In the genomic region with DNA sequence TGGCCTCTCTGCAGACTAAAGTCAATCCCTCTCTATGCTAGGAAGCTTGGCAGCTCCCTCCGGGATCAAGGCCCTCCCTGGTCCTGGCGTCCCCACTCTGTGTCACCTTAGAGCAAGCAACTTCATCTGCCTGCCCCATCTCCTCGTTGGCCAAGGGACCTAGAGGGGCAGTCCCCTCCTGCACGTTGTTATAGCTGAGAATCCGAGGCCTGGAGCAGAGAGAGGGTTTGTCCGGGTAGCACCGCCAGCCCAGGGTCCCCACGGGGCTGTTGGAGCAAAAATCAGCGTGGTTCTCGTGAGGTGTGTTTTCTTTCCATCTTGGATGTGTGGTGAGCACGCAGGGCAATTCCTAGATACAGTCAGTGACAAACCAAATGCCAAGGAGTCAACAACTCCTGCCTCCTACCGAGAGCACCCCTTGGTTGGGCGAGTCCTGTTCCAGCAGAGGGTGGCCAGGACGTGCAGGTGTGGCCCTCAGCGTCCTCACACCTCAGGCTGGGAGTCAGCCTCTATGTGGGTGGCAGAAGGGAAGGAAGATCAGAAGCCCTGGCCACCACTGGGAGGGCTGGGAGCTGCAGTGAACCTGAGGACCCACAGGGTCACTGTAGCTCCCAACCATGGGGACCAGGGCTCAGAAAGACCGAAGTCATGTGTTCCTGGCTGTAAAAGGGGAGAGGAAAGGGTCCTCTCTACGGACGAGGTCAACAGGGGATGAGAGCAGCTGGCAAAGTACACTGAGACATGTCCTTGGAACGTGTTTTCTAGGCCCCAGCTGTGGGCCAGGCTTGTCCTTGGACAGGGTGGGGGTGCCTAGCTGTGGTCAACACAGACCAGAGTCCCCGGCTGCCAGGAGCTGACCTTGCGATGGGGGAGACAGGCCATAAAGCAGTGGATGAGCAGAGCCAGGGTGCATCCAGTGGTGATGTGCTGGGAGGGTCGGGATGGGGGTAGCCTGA, we compare ENCODE assay signal across 1 cellular context.
A peak's percentile ranks its signal among the peaks of the same experiment; 100 is the strongest.
TF ChIP-seq lines count a peak whose summit lies in the region.

No MANE protein-coding gene starts in this region.

TF ChIP-seq in HepG2, 621 proteins besides CTCF, POLR2A, EP300 and RAD21 (continued from another document and continues in another):
- peak; percentile 87 for TF ChIP-seq NFKBIZ (CRISPR knock-in tag; IDR thresholded peaks at IDR 0.05)
- peak; percentile 93 for TF ChIP-seq ZFP36L1 (CRISPR knock-in tag; IDR thresholded peaks at IDR 0.05)
- no peak for TF ChIP-seq SNAPC4 (CRISPR knock-in tag; IDR thresholded peaks at IDR 0.05)
- TF ChIP-seq, protein P1, sequence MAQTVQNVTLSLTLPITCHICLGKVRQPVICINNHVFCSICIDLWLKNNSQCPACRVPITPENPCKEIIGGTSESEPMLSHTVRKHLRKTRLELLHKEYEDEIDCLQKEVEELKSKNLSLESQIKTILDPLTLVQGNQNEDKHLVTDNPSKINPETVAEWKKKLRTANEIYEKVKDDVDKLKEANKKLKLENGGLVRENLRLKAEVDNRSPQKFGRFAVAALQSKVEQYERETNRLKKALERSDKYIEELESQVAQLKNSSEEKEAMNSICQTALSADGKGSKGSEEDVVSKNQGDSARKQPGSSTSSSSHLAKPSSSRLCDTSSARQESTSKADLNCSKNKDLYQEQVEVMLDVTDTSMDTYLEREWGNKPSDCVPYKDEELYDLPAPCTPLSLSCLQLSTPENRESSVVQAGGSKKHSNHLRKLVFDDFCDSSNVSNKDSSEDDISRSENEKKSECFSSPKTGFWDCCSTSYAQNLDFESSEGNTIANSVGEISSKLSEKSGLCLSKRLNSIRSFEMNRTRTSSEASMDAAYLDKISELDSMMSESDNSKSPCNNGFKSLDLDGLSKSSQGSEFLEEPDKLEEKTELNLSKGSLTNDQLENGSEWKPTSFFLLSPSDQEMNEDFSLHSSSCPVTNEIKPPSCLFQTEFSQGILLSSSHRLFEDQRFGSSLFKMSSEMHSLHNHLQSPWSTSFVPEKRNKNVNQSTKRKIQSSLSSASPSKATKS (CRISPR knock-in tag; IDR thresholded peaks at IDR 0.05) = no peak
- peak; percentile 91; the same call in 1 of the 2 replicates for TF ChIP-seq ZNF761 (CRISPR knock-in tag; conservative IDR thresholded peaks at IDR 0.05)
- TF ChIP-seq ELF3 (CRISPR knock-in tag; IDR thresholded peaks at IDR 0.05) = peak; percentile 84
- TF ChIP-seq, protein P2, sequence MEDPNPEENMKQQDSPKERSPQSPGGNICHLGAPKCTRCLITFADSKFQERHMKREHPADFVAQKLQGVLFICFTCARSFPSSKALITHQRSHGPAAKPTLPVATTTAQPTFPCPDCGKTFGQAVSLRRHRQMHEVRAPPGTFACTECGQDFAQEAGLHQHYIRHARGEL (CRISPR knock-in tag; IDR thresholded peaks at IDR 0.05) = no peak
- 0 out of 2 replicates have a peak, but pooled peaks have one; percentile 80 for TF ChIP-seq ZNF180 (CRISPR knock-in tag; IDR thresholded peaks at IDR 0.05; ENCODE audit: borderline replicate concordance, low read depth)
- TF ChIP-seq CREB1 (IDR thresholded peaks at IDR 0.05) = no peak
- no peak for TF ChIP-seq CREB1 (CRISPR knock-in tag; IDR thresholded peaks at IDR 0.05)
- peak; percentile 93; the same call in 1 of the 2 replicates for TF ChIP-seq ZNF713 (CRISPR knock-in tag; IDR thresholded peaks at IDR 0.05)
- peak; percentile 62; the same call in 1 of the 2 replicates for TF ChIP-seq HMGXB3 (CRISPR knock-in tag; IDR thresholded peaks at IDR 0.05; ENCODE audit: borderline replicate concordance)
- no peak; the same call in 1 of the 2 replicates for TF ChIP-seq ZNF670 (CRISPR knock-in tag; IDR thresholded peaks at IDR 0.05; ENCODE audit: borderline replicate concordance)
- TF ChIP-seq ZBTB21 (CRISPR knock-in tag; IDR thresholded peaks at IDR 0.05) = peak; percentile 63; the same call in 1 of the 2 replicates
- TF ChIP-seq, protein P3, sequence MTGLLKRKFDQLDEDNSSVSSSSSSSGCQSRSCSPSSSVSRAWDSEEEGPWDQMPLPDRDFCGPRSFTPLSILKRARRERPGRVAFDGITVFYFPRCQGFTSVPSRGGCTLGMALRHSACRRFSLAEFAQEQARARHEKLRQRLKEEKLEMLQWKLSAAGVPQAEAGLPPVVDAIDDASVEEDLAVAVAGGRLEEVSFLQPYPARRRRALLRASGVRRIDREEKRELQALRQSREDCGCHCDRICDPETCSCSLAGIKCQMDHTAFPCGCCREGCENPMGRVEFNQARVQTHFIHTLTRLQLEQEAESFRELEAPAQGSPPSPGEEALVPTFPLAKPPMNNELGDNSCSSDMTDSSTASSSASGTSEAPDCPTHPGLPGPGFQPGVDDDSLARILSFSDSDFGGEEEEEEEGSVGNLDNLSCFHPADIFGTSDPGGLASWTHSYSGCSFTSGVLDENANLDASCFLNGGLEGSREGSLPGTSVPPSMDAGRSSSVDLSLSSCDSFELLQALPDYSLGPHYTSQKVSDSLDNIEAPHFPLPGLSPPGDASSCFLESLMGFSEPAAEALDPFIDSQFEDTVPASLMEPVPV (CRISPR knock-in tag; IDR thresholded peaks at IDR 0.05) = no peak
- TF ChIP-seq TCF7 (IDR thresholded peaks at IDR 0.05; ENCODE audit: low read depth) = no peak; the same call in 1 of the 2 replicates
- no peak for TF ChIP-seq ZNF597 (CRISPR knock-in tag; IDR thresholded peaks at IDR 0.05)
- TF ChIP-seq ZMYM2 (CRISPR knock-in tag; IDR thresholded peaks at IDR 0.05) = no peak
- TF ChIP-seq, protein P4, sequence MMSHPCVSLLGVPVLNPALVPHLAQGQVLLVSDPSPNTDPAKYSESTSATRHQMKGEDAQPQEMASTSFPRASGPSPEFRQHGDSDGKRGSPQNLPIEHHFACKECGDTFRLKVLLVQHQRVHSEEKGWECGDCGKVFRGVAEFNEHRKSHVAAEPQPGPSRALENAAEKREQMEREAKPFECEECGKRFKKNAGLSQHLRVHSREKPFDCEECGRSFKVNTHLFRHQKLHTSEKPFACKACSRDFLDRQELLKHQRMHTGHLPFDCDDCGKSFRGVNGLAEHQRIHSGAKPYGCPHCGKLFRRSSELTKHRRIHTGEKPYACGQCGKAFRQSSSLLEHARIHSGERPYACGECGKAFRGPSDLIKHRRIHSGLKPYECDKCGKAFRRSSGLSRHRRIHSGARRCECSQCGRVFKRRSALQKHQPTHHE (CRISPR knock-in tag; IDR thresholded peaks at IDR 0.05; ENCODE audit: borderline replicate concordance) = no peak
- TF ChIP-seq ZNF709 (CRISPR knock-in tag; IDR thresholded peaks at IDR 0.05) = peak; percentile 91
- no peak for TF ChIP-seq MAFK (conservative IDR thresholded peaks at IDR 0.05 in 1 of 2, IDR thresholded peaks at IDR 0.05 in 1 of 2; ENCODE audit: low read length in 2 of 2)
- no peak for TF ChIP-seq ZNF382 (CRISPR knock-in tag; IDR thresholded peaks at IDR 0.05; ENCODE audit: borderline replicate concordance)
- no peak; the same call in 1 of the 2 replicates for TF ChIP-seq ZNF296 (CRISPR knock-in tag; conservative IDR thresholded peaks at IDR 0.05)
- TF ChIP-seq ELF4 (CRISPR knock-in tag; IDR thresholded peaks at IDR 0.05; ENCODE audit: borderline replicate concordance) = 0 out of 2 replicates have a peak, but pooled peaks have one; percentile 57
- TF ChIP-seq RBM22 (optimal IDR thresholded peaks at IDR 0.05; ENCODE audit: low read length) = no peak
- no peak for TF ChIP-seq ZEB1 (IDR thresholded peaks at IDR 0.05; ENCODE audit: insufficient replicate concordance, low read depth)
- TF ChIP-seq ZNF792 (CRISPR knock-in tag; IDR thresholded peaks at IDR 0.05) = peak; percentile 85; the same call in 1 of the 2 replicates
- TF ChIP-seq, protein P5, sequence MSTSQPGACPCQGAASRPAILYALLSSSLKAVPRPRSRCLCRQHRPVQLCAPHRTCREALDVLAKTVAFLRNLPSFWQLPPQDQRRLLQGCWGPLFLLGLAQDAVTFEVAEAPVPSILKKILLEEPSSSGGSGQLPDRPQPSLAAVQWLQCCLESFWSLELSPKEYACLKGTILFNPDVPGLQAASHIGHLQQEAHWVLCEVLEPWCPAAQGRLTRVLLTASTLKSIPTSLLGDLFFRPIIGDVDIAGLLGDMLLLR (CRISPR knock-in tag; IDR thresholded peaks at IDR 0.05) = no peak; the same call in 1 of the 2 replicates
- peak; percentile 96; the same call in 1 of the 2 replicates for TF ChIP-seq LBX2 (CRISPR knock-in tag; IDR thresholded peaks at IDR 0.05; ENCODE audit: borderline replicate concordance)
- peak; percentile 91 for TF ChIP-seq ZBTB38 (CRISPR knock-in tag; IDR thresholded peaks at IDR 0.05)
- no peak for TF ChIP-seq PCBP2 (optimal IDR thresholded peaks at IDR 0.05; ENCODE audit: low read depth, low read length, poor library complexity, severe bottlenecking)
- no peak for TF ChIP-seq ZXDC (CRISPR knock-in tag; IDR thresholded peaks at IDR 0.05)
